In the genomic region with DNA sequence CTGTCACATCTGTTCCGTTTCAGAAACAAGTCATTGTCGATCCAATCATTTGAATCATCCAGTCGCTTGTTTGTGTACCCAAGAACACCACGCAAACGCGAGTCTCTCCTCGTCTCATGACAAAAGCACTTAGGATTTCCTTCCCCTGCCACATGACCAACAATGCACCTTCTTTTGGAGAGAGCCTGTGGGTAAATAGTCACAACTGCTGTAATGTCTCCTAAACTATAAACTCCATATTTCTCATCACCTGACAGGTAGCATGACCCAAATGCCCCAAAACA, we compare ENCODE assay signal across 19 cellular contexts.
"Had no signal": no experiment of that assay in that cellular context is flagged by ENCODE, and none has a peak within 500 bp of the region (broad histone marks: within the 10 kb centered on the region; RNA-seq: fewer than 3 reads in every experiment).

No MANE protein-coding gene starts in this region.

- H3K4me1 ChIP-seq: adrenal gland, thyroid gland had no signal

- H3K9me3 Mint-ChIP-seq: activated CD8-positive, alpha-beta T cell treated with anti-CD3 and anti-CD28 coated beads for 36 hours; activated naive CD4-positive, alpha-beta T cell treated with anti-CD3 and anti-CD28 coated beads, Interleukin-2, amount 50 U/mL, for 24 hours had no signal

- H3K27ac Mint-ChIP-seq: activated CD8-positive, alpha-beta T cell treated with anti-CD3 and anti-CD28 coated beads for 36 hours; activated naive CD4-positive, alpha-beta T cell treated with anti-CD3 and anti-CD28 coated beads, Interleukin-2, amount 50 U/mL, for 24 hours; naive B cell; stimulated activated naive B cell treated with anti-CD40 and anti-IgM and Interleukin-4, amounts not matched to agents 10 μg/mL and 1 μg/mL and 100 μg/mL, for 72 hours had no signal

- H3K4me3 ChIP-seq: adrenal gland, coronary artery, esophagus squamous epithelium, thyroid gland had no signal

- FAIRE-seq: keratinocyte had no signal

- H3K27ac ChIP-seq: adrenal gland, coronary artery, esophagus squamous epithelium, thyroid gland had no signal

- H3K9me3 ChIP-seq: adrenal gland, esophagus squamous epithelium, thyroid gland had no signal

- ATAC-seq: activated CD8-positive, alpha-beta T cell treated with anti-CD3 and anti-CD28 coated beads for 36 hours; left lobe of liver; stimulated activated naive B cell treated with anti-CD40 and anti-IgM and Interleukin-4, amounts not matched to agents 10 μg/mL and 1 μg/mL and 100 μg/mL, for 72 hours; T-helper 17 cell had no signal

- H3K27me3 ChIP-seq: adrenal gland, esophagus squamous epithelium, thyroid gland had no signal

- H3K27me3 Mint-ChIP-seq: activated CD8-positive, alpha-beta T cell treated with anti-CD3 and anti-CD28 coated beads for 36 hours; activated naive CD4-positive, alpha-beta T cell treated with anti-CD3 and anti-CD28 coated beads, Interleukin-2, amount 50 U/mL, for 24 hours had no signal

- H3K4me3 Mint-ChIP-seq: activated CD8-positive, alpha-beta T cell treated with anti-CD3 and anti-CD28 coated beads for 36 hours; activated naive CD4-positive, alpha-beta T cell treated with anti-CD3 and anti-CD28 coated beads, Interleukin-2, amount 50 U/mL, for 24 hours; naive B cell; stimulated activated naive B cell treated with anti-CD40 and anti-IgM and Interleukin-4, amounts not matched to agents 10 μg/mL and 1 μg/mL and 100 μg/mL, for 72 hours; T-helper 17 cell had no signal

- H3K36me3 Mint-ChIP-seq: activated naive CD4-positive, alpha-beta T cell treated with anti-CD3 and anti-CD28 coated beads, Interleukin-2, amount 50 U/mL, for 24 hours; naive B cell; stimulated activated naive B cell treated with anti-CD40 and anti-IgM and Interleukin-4, amounts not matched to agents 10 μg/mL and 1 μg/mL and 100 μg/mL, for 72 hours had no signal

- DNase-seq: activated CD4-positive, alpha-beta T cell treated with anti-CD3 and anti-CD28 coated beads for 4 hours; activated CD8-positive, alpha-beta T cell treated with anti-CD3 and anti-CD28 coated beads for 36 hours; activated effector memory CD4-positive, alpha-beta T cell treated with anti-CD3 and anti-CD28 coated beads, Interleukin-2, amount 50 U/mL, for 16 hours; activated T-cell treated with anti-CD3 and anti-CD28 coated beads, Interleukin-2, amount 50 U/mL, for 48 hours; adrenal gland; central memory CD4-positive, alpha-beta T cell; effector CD4-positive, alpha-beta T cell; esophagus squamous epithelium; naive B cell; retina; stimulated activated CD4-positive, alpha-beta T cell treated with anti-CD3 and anti-CD28 coated beads, Interleukin-15, amount 100 ng/mL, for 24 hours; stimulated activated CD4-positive, alpha-beta T cell treated with anti-CD3 and anti-CD28 coated beads, Interleukin-4, amount 100 ng/mL, for 1 hour; stimulated activated naive B cell treated with anti-CD40 and anti-IgM and Interleukin-4, amounts not matched to agents 10 μg/mL and 1 μg/mL and 100 μg/mL, for 72 hours; T-helper 17 cell; thyroid gland had no signal

- H3K4me1 Mint-ChIP-seq: activated naive CD4-positive, alpha-beta T cell treated with anti-CD3 and anti-CD28 coated beads, Interleukin-2, amount 50 U/mL, for 24 hours; naive B cell; stimulated activated naive B cell treated with anti-CD40 and anti-IgM and Interleukin-4, amounts not matched to agents 10 μg/mL and 1 μg/mL and 100 μg/mL, for 72 hours had no signal

- H3K36me3 ChIP-seq: adrenal gland, esophagus squamous epithelium, thyroid gland had no signal
